Comparison of ENCODE assay signal across 9 cellular contexts in genomic region chr10:123149568-123150228, GRCh38. TPM values are rescaled to one million over a fixed set of nuclear protein-coding genes. Genes with fewer than 3 reads are reported as not detected.
A peak's percentile ranks its signal among the peaks of the same experiment; 100 is the strongest.
DNase-seq lines count a peak whose midpoint lies in the region; ATAC-seq, FAIRE-seq and TF ChIP-seq lines count a peak whose summit lies in the region.
"Had no signal": no experiment of that assay in that cellular context is flagged by ENCODE, and none has a peak within 500 bp of the region (broad histone marks: within the 10 kb centered on the region; RNA-seq: fewer than 3 reads in every experiment).

No MANE protein-coding gene starts in this region.

- H4K20me1 ChIP-seq in astrocyte (ENCODE audit: insufficient read depth, low read length): peaks cover 14% of the 10 kb centered on the region

- H3K9me3 Mint-ChIP-seq in MCF 10A (ENCODE audit: unreplicated experiment) (no peaks in the 10 kb centered on the region), astrocyte (ENCODE audit: unreplicated experiment) (peaks cover 15% of the 10 kb centered on the region)

- H3K4me1 ChIP-seq in breast epithelium (peaks cover 5 to 40% of the 10 kb centered on the region in 2 donors), astrocyte (ENCODE audit: insufficient read depth, low read length) (peaks cover 5% of the 10 kb centered on the region), lower lobe of right lung (peaks cover 48% of the 10 kb centered on the region), tibial artery (peaks cover 0 to 53% (median 44%) of the 10 kb centered on the region in 4 donors)

- H3K27ac ChIP-seq in breast epithelium (no peak overlapping the region), astrocyte (ENCODE audit: low read depth, low read length) (no peak overlapping the region), lower lobe of right lung (no peak overlapping the region), tibial artery (no peak overlapping the region)
- H3K27ac ChIP-seq: VCaP had no signal

- H3K4me3 ChIP-seq in breast epithelium: peak overlapping the region; percentile 24 to 60 (median 36)
- peak overlapping the region; percentile 35 for H3K4me3 ChIP-seq in astrocyte (ENCODE audit: insufficient read depth, low read depth, low read length)
- H3K4me3 ChIP-seq in lower lobe of right lung: peak overlapping the region; percentile 54
- H3K4me3 ChIP-seq in tibial artery: peak overlapping the region; percentile 22 to 47

- no peaks in the 10 kb centered on the region for H3K36me3 Mint-ChIP-seq in MCF 10A (ENCODE audit: insufficient read depth, unreplicated experiment)
- peaks cover 4% of the 10 kb centered on the region for H3K36me3 Mint-ChIP-seq in astrocyte (ENCODE audit: low read depth, unreplicated experiment)

- POLR2A ChIA-PET in MCF 10A (lab: Yijun Ruan, JAX): interaction anchor here (0.9 kb wide), 1 partner anchor 67 kb away, joined by 3 read pairs; no protein-coding TSS in a partner anchor

- H3K9me3 ChIP-seq in breast epithelium (no peaks in the 10 kb centered on the region), astrocyte (ENCODE audit: insufficient read depth, low read depth, low read length) (no peaks in the 10 kb centered on the region), lower lobe of right lung (no peaks in the 10 kb centered on the region), tibial artery (no peaks in the 10 kb centered on the region)

- intact Hi-C loops in breast epithelium (cut with DNase I; ENCODE audit: low total_unique reads): no loop called here
- intact Hi-C loops in MCF 10A (cut with micrococcal nuclease): loop anchor here (10.0 kb wide), 1 partner anchor 135 kb away; no protein-coding TSS in a partner anchor
- intact Hi-C loops in lower lobe of right lung (cut with DNase I): no loop called here
- intact Hi-C loops in tibial artery (cut with DNase I; ENCODE audit: low total_unique reads): loop anchor here (5.0 kb wide), 1 partner anchor 142 kb away; the partner anchor contains the start of genes ACADSB and IKZF5

- TF ChIP-seq CTCF in breast epithelium (IDR thresholded peaks at IDR 0.05) (no peak), MCF 10A (IDR thresholded peaks at IDR 0.05; ENCODE audit: unreplicated experiment) (no peak), astrocyte (IDR thresholded peaks at IDR 0.05; ENCODE audit: insufficient read depth, low read depth, low read length) (no peak), lower lobe of right lung (IDR thresholded peaks at IDR 0.05) (no peak), tibial artery (IDR thresholded peaks at IDR 0.05) (no peak)

- no peak for FAIRE-seq in astrocyte (lab: Jason Lieb, UNC)

- CTCF ChIA-PET in MCF 10A (lab: Yijun Ruan, JAX): interaction anchor here (0.6 kb wide), 1 partner anchor 16 kb away, joined by 3 read pairs; no protein-coding TSS in a partner anchor

- peak overlapping the region; percentile 61 for H2AFZ ChIP-seq in astrocyte (ENCODE audit: low read depth, low read length)

- H3K27me3 Mint-ChIP-seq in MCF 10A (ENCODE audit: insufficient read depth, unreplicated experiment): peaks cover 11% of the 10 kb centered on the region
- peaks cover 64% of the 10 kb centered on the region for H3K27me3 Mint-ChIP-seq in astrocyte (ENCODE audit: low read depth, unreplicated experiment)

- H3K4me1 Mint-ChIP-seq in MCF 10A (ENCODE audit: insufficient read depth, unreplicated experiment): peaks cover 12% of the 10 kb centered on the region
- H3K4me1 Mint-ChIP-seq in astrocyte (ENCODE audit: low read depth, unreplicated experiment): no peaks in the 10 kb centered on the region

- TF ChIP-seq POLR2A in breast epithelium (IDR thresholded peaks at IDR 0.05): no peak

- ATAC-seq in lower lobe of right lung: no peak
- no peak for ATAC-seq in HG03439 (IDR thresholded peaks at IDR 0.05; ENCODE audit: unreplicated experiment)
- no peak for ATAC-seq in GM18870 (IDR thresholded peaks at IDR 0.05; ENCODE audit: unreplicated experiment)

- peak overlapping the region; percentile 82 for H3K4me2 ChIP-seq in astrocyte (ENCODE audit: low read length)

- no TSS peak for BruUV-seq in MCF 10A (replicated peaks; lab: Mats Ljungman, UMichigan)

- H3K27me3 ChIP-seq in breast epithelium: peaks cover 20 to 88% of the 10 kb centered on the region in 2 donors
- H3K27me3 ChIP-seq in astrocyte (ENCODE audit: insufficient read depth, low read length): peaks cover 83% of the 10 kb centered on the region
- peaks cover 84% of the 10 kb centered on the region for H3K27me3 ChIP-seq in lower lobe of right lung (ENCODE audit: low read depth)
- peaks cover 0 to 87% of the 10 kb centered on the region in 2 donors for H3K27me3 ChIP-seq in tibial artery

- DNase-seq in breast epithelium (ENCODE audit: low spot score in 2 of 2): no peak
- no peak for DNase-seq in MCF 10A (ENCODE audit: unreplicated experiment)
- peak; percentile 23 for DNase-seq in astrocyte (ENCODE audit: low read depth)
- DNase-seq in lower lobe of right lung: peak; percentile 57
- no peak for DNase-seq in tibial artery
- no peak for DNase-seq in NCI-H524 (lab: John Stamatoyannopoulos, UW)

- peaks cover 5% of the 10 kb centered on the region for H3K79me2 ChIP-seq in astrocyte (ENCODE audit: insufficient read depth, low read length)

- H3K27ac Mint-ChIP-seq in MCF 10A (ENCODE audit: low read depth, unreplicated experiment) (no peak overlapping the region), astrocyte (ENCODE audit: unreplicated experiment) (peak overlapping the region; percentile 53)

- H3K9ac ChIP-seq in astrocyte (ENCODE audit: low read length): no peak overlapping the region

- no peaks in the 10 kb centered on the region for H3K36me3 ChIP-seq in breast epithelium
- H3K36me3 ChIP-seq in astrocyte (ENCODE audit: insufficient read depth, low read length): no peaks in the 10 kb centered on the region
- H3K36me3 ChIP-seq in lower lobe of right lung: no peaks in the 10 kb centered on the region
- H3K36me3 ChIP-seq in tibial artery: no peaks in the 10 kb centered on the region

- no peak overlapping the region for H3K4me3 Mint-ChIP-seq in MCF 10A (ENCODE audit: unreplicated experiment)
- peak overlapping the region; percentile 77 for H3K4me3 Mint-ChIP-seq in astrocyte (ENCODE audit: unreplicated experiment)

RNA-seq across cellular contexts. Expression of gene HMX2, which starts 1.8 kb away (rescaled TPM):
- total RNA-seq in breast epithelium (not detected), MCF 10A (2022) (not detected in 2 replicates), astrocyte (not detected in 2 replicates), lower lobe of right lung (not detected)

RNA-seq across cellular contexts. Expression of gene BUB3, which starts 4.5 kb away (rescaled TPM):
- total RNA-seq in breast epithelium (100 to 1,000 TPM in 1 of 3 donors, 10 to 100 TPM in 2; 96.4 to 100 (median 98.1) TPM), MCF 10A (2022) (185 and 197 TPM in 2 replicates), astrocyte (79.7 and 81.7 TPM in 2 replicates), lower lobe of right lung (67.3 TPM)

RNA-seq across cellular contexts. Expression of gene HMX3, which starts 13.9 kb away (rescaled TPM):
- total RNA-seq in breast epithelium (not detected), MCF 10A (2022) (not detected in 2 replicates), astrocyte (not detected in 2 replicates), lower lobe of right lung (not detected)

Comparison
In these comparisons a context has a peak if more than half of its experiments do, and no peak if none do; other contexts are left out.
1. intact Hi-C loops: an anchor here in MCF 10A (10.0 kb wide) and tibial artery (5.0 kb wide); none called in breast epithelium and lower lobe of right lung.
2. DNase-seq: peak in astrocyte (single experiment) and lower lobe of right lung (single experiment); none in breast epithelium (0 of 2), MCF 10A (single experiment), tibial artery (0 of 2) and NCI-H524 (0 of 2).
3. Peak in every context shown above with its lines, with median percentiles within 50 percentile points of each other: H3K4me3 ChIP-seq.